Comparison of ENCODE assay signal across 21 cellular contexts in the genomic region with DNA sequence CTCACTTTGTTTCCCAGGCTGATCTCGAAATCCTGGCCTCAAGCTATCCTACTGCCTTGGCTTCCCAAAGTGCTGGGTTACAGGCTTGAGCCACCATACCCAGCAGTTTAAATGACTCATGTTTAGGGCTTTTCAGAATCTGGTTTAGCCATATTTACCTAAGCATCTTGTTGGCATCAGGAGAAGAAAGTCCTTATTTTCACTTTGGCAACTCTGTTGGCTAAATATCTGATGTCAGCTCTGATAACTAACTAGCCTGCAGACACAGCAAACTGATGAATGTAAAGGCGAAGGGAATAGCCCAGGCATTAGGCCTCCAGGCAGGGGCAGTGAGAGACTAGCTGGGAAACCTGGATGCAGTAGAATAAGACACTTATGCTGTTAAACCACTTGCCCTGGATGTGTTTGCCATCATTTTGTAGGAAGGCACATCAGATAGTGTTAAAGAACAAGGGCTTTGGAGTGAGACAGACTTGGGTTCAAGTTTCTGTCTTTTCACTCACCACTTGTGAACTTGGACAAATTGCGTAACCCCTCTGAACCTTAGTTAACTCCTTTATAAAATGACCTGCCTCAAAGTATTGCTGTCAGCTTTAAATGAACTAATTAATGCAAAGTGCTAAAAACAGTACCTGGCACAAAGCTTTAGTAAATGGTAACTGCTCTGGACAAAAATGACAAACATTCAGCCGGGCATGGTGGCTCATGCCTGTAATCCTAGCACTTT.
"Had no signal": no experiment of that assay in that cellular context is flagged by ENCODE, and none has a peak within 500 bp of the region (broad histone marks: within the 10 kb centered on the region; RNA-seq: fewer than 3 reads in every experiment).

No MANE protein-coding gene starts in this region.

- H3K27ac ChIP-seq: transverse colon, uterus had no signal

- H3K36me3 ChIP-seq: transverse colon, uterus had no signal

- H3K9me3 ChIP-seq: transverse colon, uterus had no signal

- DNase-seq: activated CD4-positive, alpha-beta T cell treated with anti-CD3 and anti-CD28 coated beads for 4 hours; activated CD4-positive, alpha-beta T cell treated with anti-CD3 and anti-CD28 coated beads, Interleukin-2, amount 50 U/mL, for 48 hours; activated CD4-positive, CD25-positive, alpha-beta regulatory T cell; activated CD8-positive, alpha-beta memory T cell treated with anti-CD3 and anti-CD28 coated beads, Interleukin-2, amount 50 U/mL, for 48 hours; activated effector memory CD4-positive, alpha-beta T cell treated with Interleukin-2 at 50 U/mL for 16 hours; activated naive CD4-positive, alpha-beta T cell treated with anti-CD3 and anti-CD28 coated beads for 36 hours; activated naive CD8-positive, alpha-beta T cell treated with anti-CD3 and anti-CD28 coated beads, Interleukin-2, amount 10 ng/mL, durations not matched to agents 7 days and 5 days; activated T-cell treated with anti-CD3 and anti-CD28 coated beads, Interleukin-2, amount 50 U/mL, for 4 hours; amniotic stem cell; cortex of kidney; foreskin melanocyte; immature natural killer cell; kidney glomerular epithelial cell; small intestine; stimulated activated CD4-positive, alpha-beta T cell treated with anti-CD3 and anti-CD28 coated beads, Interleukin-2, amount 100 ng/mL, for 24 hours; stimulated activated naive CD8-positive, alpha-beta T cell treated with anti-CD3 and anti-CD28 coated beads, Interleukin-15, amount 100 ng/mL, for 72 hours; T-helper 9 cell; transverse colon; uterus had no signal

- H3K4me3 ChIP-seq: transverse colon, uterus had no signal

- ATAC-seq: activated T-cell treated with anti-CD3 and anti-CD28 coated beads, Interleukin-2, amount 50 U/mL, for 4 hours; sciatic nerve; stimulated activated effector memory CD8-positive, alpha-beta T cell treated with anti-CD3 and anti-CD28 coated beads, Interleukin-12 subunit alpha, Interleukin-12 subunit beta, amount 100 ng/mL, for 72 hours; stimulated activated naive CD8-positive, alpha-beta T cell treated with anti-CD3 and anti-CD28 coated beads, Interleukin-15, amount 100 ng/mL, for 72 hours had no signal

- H3K27me3 ChIP-seq: transverse colon, uterus had no signal
